ENCODE assay signal across 8 cellular contexts in the genomic region with DNA sequence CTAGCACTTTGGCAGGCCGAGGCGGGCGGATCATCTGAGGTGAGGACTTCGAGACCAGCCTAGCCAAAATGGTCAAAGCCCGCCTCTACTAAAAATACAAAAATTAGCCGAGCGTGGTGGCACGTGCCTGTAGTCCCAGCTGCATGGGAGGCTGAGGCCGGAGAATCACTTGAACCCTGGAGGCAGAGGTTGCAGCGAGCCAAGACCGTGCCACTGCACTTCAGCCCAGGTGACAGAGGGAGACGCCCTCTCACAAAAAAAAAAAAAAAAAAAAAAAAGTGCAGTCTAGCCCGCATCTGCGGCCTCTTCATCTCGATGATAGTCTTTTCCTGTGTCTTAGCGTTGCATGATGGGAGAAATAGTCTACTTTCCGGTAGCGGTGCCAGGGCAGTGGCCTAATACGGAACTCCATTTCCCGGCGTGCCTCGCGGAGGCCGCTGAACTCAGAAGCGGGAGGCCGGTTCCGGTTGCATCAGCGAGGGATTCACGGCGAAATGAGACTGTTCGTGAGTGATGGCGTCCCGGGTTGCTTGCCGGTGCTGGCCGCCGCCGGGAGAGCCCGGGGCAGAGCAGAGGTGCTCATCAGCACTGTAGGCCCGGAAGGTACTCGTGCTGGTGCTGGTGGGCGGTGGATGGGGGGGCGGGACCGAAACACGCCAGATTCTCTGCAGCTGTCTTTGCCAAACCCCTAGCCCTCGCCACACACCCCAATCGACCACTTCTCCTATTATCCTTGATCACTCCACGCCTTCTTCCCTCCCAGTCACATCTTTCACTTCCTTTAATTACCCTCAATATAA. TPM values are rescaled to one million over a fixed set of nuclear protein-coding genes. Genes with fewer than 3 reads are reported as not detected.
DNase-seq lines count a peak whose midpoint lies in the region; ATAC-seq and TF ChIP-seq lines count a peak whose summit lies in the region.

A gene (plus strand): TSS at position 472 of the 800 bp plus-strand sequence. CDS start 23 bp downstream, at position 495.

- H3K27me3 Mint-ChIP-seq in CD4-positive, alpha-beta memory T cell: no peaks in the 10 kb centered on the region

- peak within 1 kb of the TSS; percentile 78 to 95 for H3K4me3 ChIP-seq in CD4-positive, alpha-beta memory T cell (ENCODE audit: low read length in 2 of 2)
- H3K4me3 ChIP-seq in dorsolateral prefrontal cortex (peak within 1 kb of the TSS; percentile 69 to 99 (median 91)), liver (ENCODE audit: low read depth in 1 of 3, low read length in 3 of 3) (peak within 1 kb of the TSS; percentile 76 to 94 (median 88))

- H3K4me3 Mint-ChIP-seq in CD4-positive, alpha-beta memory T cell: peak within 1 kb of the TSS; percentile 95 to 99 (median 98)

- H3K36me3 ChIP-seq in CD4-positive, alpha-beta memory T cell (ENCODE audit: insufficient read depth, low read length): peaks cover 26% of the 10 kb centered on the region
- peaks cover 5 to 25% (median 17%) of the 10 kb centered on the region in 4 donors for H3K36me3 ChIP-seq in liver (ENCODE audit: control insufficient read depth in 4 of 4, insufficient read depth in 3 of 4, low read depth in 1 of 4, low read length in 3 of 4)

- H3K4me1 ChIP-seq in CD4-positive, alpha-beta memory T cell (ENCODE audit: insufficient read depth, low read length): peaks cover 23% of the 10 kb centered on the region
- H3K4me1 ChIP-seq in liver (ENCODE audit: control insufficient read depth in 4 of 4, insufficient read depth in 4 of 4, low read length in 3 of 4): peaks cover 2 to 17% (median 11%) of the 10 kb centered on the region in 4 donors

- H3K27me3 ChIP-seq in CD4-positive, alpha-beta memory T cell (ENCODE audit: insufficient read depth, low read length): no peaks in the 10 kb centered on the region
- H3K27me3 ChIP-seq in dorsolateral prefrontal cortex: no peaks in the 10 kb centered on the region
- H3K27me3 ChIP-seq in liver (ENCODE audit: control insufficient read depth in 4 of 4, insufficient read depth in 4 of 4, low read length in 3 of 4): no peaks in the 10 kb centered on the region

- TF ChIP-seq RAD21 in liver (IDR thresholded peaks at IDR 0.05): peak; percentile 49 to 58

- H3K4me1 Mint-ChIP-seq in CD4-positive, alpha-beta memory T cell: peaks cover 22 to 43% (median 28%) of the 10 kb centered on the region in 4 donors

- peak within 1 kb of the TSS; percentile 90 to 99 (median 98) for H3K27ac Mint-ChIP-seq in CD4-positive, alpha-beta memory T cell

- peaks cover 0 to 3% (median 0%) of the 10 kb centered on the region in 8 donors for H3K9me3 Mint-ChIP-seq in CD4-positive, alpha-beta memory T cell

- POLR2A ChIA-PET in CD4-positive, alpha-beta memory T cell (lab: Charles Lee; ENCODE audit: partially characterized antibody): interaction anchor here (2.7 to 6.3 kb wide), 3 partner anchors 11 to 32 kb away, joined by 13 to 75 read pairs (median 18); a partner anchor contains a TSS

- ATAC-seq in GM19438 (IDR thresholded peaks at IDR 0.05; ENCODE audit: low read depth, unreplicated experiment) (peak; percentile 97), HG03575 (IDR thresholded peaks at IDR 0.05; ENCODE audit: extremely low read depth, insufficient number of reproducible peaks, low FRiP score, unreplicated experiment) (peak; percentile 98)

- H3K27ac ChIP-seq in CD4-positive, alpha-beta memory T cell (ENCODE audit: low read depth, low read length): peak within 1 kb of the TSS; percentile 84
- H3K27ac ChIP-seq in dorsolateral prefrontal cortex (peak within 1 kb of the TSS in 52 of 59 donors; percentile 25 to 89 (median 74)), liver (ENCODE audit: low read depth in 1 of 2, low read length in 2 of 2) (peak within 1 kb of the TSS; percentile 62 to 70)

- CTCF ChIA-PET in CD4-positive, alpha-beta memory T cell (lab: Charles Lee; ENCODE audit: partially characterized antibody): interaction anchor here (0.7 to 3.4 kb wide), 8 partner anchors 11 to 39 kb away, joined by 3 to 29 read pairs (median 4); a partner anchor contains a TSS

- TF ChIP-seq CTCF in dorsolateral prefrontal cortex (IDR thresholded peaks at IDR 0.05 in 54 of 56, conservative IDR thresholded peaks at IDR 0.05 in 2 of 56; ENCODE audit: low read depth in 1 of 56, partially characterized antibody in 56 of 56): peak in 47 of 56 donors; percentile 14 to 69 (median 48)
- peak; percentile 3 for TF ChIP-seq CTCF in liver (IDR thresholded peaks at IDR 0.05; ENCODE audit: low read depth, low read length, missing input control)

- no peaks in the 10 kb centered on the region for H3K9me3 ChIP-seq in CD4-positive, alpha-beta memory T cell (ENCODE audit: control insufficient read depth in 1 of 2, low read length in 2 of 2)
- no peaks in the 10 kb centered on the region for H3K9me3 ChIP-seq in liver (ENCODE audit: control insufficient read depth in 4 of 4, low read length in 3 of 4)

- intact Hi-C loops in CD4-positive, alpha-beta memory T cell (cut with micrococcal nuclease): loop anchor here (1.0 to 5.0 kb wide), 5 partner anchors 8 to 205 kb away; a partner anchor contains a TSS
- intact Hi-C loops in dorsolateral prefrontal cortex (cut with DNase I): loop anchor here (2.0 to 5.0 kb wide), 4 partner anchors 27 to 57 kb away; a partner anchor contains a TSS

- peaks cover 27 to 39% of the 10 kb centered on the region in 2 donors for H3K36me3 Mint-ChIP-seq in CD4-positive, alpha-beta memory T cell

- peak; percentile 90 to 97 (median 94) for DNase-seq in CD4-positive, alpha-beta memory T cell
- DNase-seq in NCI-H82 (lab: John Stamatoyannopoulos, UW) (peak; percentile 99), dorsolateral prefrontal cortex (peak; percentile 94 to 99 (median 96))
- peak; percentile 90 to 93 for DNase-seq in activated CD4-positive, alpha-beta T cell treated with anti-CD3 and anti-CD28 coated beads, Interleukin-2, amount 50 U/mL, for 48 hours
- peak; percentile 95 for DNase-seq in stimulated activated CD4-positive, alpha-beta T cell treated with anti-CD3 and anti-CD28 coated beads, Interleukin-4, amount 100 ng/mL, for 24 hours

- H3K9ac ChIP-seq in liver (ENCODE audit: low read depth in 1 of 2, low read length in 2 of 2): peak within 1 kb of the TSS; percentile 66 to 93

- 10% methylated on average over 47 of the region's 47 CpGs for WGBS in liver

TF ChIP-seq in liver, 16 proteins besides CTCF, POLR2A, EP300 and RAD21 (continues in another document):
- TF ChIP-seq YY1 (IDR thresholded peaks at IDR 0.05): peak; percentile 91
- TF ChIP-seq GABPA (IDR thresholded peaks at IDR 0.05 in 1 of 2, conservative IDR thresholded peaks at IDR 0.05 in 1 of 2): peak; percentile 66 to 94
- TF ChIP-seq JUND (IDR thresholded peaks at IDR 0.05): peak; percentile 65
- TF ChIP-seq, protein P1, sequence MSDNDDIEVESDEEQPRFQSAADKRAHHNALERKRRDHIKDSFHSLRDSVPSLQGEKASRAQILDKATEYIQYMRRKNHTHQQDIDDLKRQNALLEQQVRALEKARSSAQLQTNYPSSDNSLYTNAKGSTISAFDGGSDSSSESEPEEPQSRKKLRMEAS (IDR thresholded peaks at IDR 0.05): peak; percentile 89
- TF ChIP-seq EGR1 (IDR thresholded peaks at IDR 0.05; ENCODE audit: low read depth in 2 of 2): peak; percentile 43 to 62
- TF ChIP-seq, protein P2, sequence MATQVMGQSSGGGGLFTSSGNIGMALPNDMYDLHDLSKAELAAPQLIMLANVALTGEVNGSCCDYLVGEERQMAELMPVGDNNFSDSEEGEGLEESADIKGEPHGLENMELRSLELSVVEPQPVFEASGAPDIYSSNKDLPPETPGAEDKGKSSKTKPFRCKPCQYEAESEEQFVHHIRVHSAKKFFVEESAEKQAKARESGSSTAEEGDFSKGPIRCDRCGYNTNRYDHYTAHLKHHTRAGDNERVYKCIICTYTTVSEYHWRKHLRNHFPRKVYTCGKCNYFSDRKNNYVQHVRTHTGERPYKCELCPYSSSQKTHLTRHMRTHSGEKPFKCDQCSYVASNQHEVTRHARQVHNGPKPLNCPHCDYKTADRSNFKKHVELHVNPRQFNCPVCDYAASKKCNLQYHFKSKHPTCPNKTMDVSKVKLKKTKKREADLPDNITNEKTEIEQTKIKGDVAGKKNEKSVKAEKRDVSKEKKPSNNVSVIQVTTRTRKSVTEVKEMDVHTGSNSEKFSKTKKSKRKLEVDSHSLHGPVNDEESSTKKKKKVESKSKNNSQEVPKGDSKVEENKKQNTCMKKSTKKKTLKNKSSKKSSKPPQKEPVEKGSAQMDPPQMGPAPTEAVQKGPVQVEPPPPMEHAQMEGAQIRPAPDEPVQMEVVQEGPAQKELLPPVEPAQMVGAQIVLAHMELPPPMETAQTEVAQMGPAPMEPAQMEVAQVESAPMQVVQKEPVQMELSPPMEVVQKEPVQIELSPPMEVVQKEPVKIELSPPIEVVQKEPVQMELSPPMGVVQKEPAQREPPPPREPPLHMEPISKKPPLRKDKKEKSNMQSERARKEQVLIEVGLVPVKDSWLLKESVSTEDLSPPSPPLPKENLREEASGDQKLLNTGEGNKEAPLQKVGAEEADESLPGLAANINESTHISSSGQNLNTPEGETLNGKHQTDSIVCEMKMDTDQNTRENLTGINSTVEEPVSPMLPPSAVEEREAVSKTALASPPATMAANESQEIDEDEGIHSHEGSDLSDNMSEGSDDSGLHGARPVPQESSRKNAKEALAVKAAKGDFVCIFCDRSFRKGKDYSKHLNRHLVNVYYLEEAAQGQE (IDR thresholded peaks at IDR 0.05): no peak
- no peak for TF ChIP-seq FOXA2 (IDR thresholded peaks at IDR 0.05)
- peak; percentile 47 for TF ChIP-seq NR2F2 (IDR thresholded peaks at IDR 0.05)
- TF ChIP-seq, protein P3, sequence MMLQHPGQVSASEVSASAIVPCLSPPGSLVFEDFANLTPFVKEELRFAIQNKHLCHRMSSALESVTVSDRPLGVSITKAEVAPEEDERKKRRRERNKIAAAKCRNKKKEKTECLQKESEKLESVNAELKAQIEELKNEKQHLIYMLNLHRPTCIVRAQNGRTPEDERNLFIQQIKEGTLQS (IDR thresholded peaks at IDR 0.05): peak; percentile 95
- peak; percentile 86 to 88 for TF ChIP-seq RXRA (IDR thresholded peaks at IDR 0.05)
- peak; percentile 86 for TF ChIP-seq SP1 (IDR thresholded peaks at IDR 0.05)
- no peak for TF ChIP-seq HNF4G (IDR thresholded peaks at IDR 0.05)
- no peak for TF ChIP-seq FOXA1 (IDR thresholded peaks at IDR 0.05)
- TF ChIP-seq TAF1 (conservative IDR thresholded peaks at IDR 0.05): no peak
- peak; percentile 48 to 51 for TF ChIP-seq HNF4A (conservative IDR thresholded peaks at IDR 0.05)

RNA-seq across cellular contexts. Expression of the gene that starts here (rescaled TPM):
- 100 to 1,000 TPM; 224 to 242 TPM for total RNA-seq in CD4-positive, alpha-beta memory T cell
- 100 to 1,000 TPM in 1 of 2 donors, 10 to 100 TPM in 1; 84.8 to 114 TPM for polyA plus RNA-seq in CD4-positive, alpha-beta memory T cell
- total RNA-seq in dorsolateral prefrontal cortex: 100 to 1,000 TPM; 134 to 299 (median 183) TPM
- total RNA-seq in liver: 10 to 100 TPM; 45.0 to 83.3 TPM
- 10 to 100 TPM; 43.9 to 66.9 TPM for polyA plus RNA-seq in liver

Comparison
In these comparisons a context has a peak if more than half of its experiments do, and no peak if none do; other contexts are left out.
1. Peak in every context shown above with its lines: DNase-seq, ATAC-seq, H3K4me3 ChIP-seq and H3K27ac ChIP-seq.